18 cellular contexts compared by ENCODE assay signal in the genomic region with DNA sequence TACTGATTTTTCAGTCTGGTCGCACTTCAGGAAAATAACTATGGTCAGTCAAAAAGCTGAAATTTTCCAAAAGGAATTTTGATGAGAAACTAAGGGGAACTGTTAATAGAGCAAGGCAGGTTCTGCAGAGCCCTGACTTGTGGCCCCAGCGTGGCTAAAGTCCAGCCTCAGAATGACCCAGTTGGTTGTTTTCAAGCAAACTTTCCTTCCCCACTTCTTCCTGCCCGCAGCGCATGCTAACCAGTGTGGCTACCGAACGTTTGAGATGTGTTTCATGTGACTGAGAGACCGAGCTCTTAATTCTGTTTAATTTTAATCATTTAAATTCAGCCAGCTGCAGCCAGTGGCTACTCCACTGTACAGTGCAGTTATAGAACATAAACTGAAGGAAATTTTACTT. TPM values are rescaled to one million over a fixed set of nuclear protein-coding genes. Genes with fewer than 3 reads are reported as not detected.
A peak's percentile ranks its signal among the peaks of the same experiment; 100 is the strongest.
DNase-seq lines count a peak whose midpoint lies in the region; ATAC-seq, FAIRE-seq and TF ChIP-seq lines count a peak whose summit lies in the region.
"Had no signal": no experiment of that assay in that cellular context is flagged by ENCODE, and none has a peak within 500 bp of the region (broad histone marks: within the 10 kb centered on the region; RNA-seq: fewer than 3 reads in every experiment).

No MANE protein-coding gene starts in this region.

- H3K23ac ChIP-seq in mesenchymal stem cell (ENCODE audit: low read length in 2 of 2), result no peak overlapping the region

- peaks cover 22% of the 10 kb centered on the region for H3K79me1 ChIP-seq in mesenchymal stem cell (replicated peaks; ENCODE audit: low read length, poor library complexity, severe bottlenecking)

- H2BK5ac ChIP-seq in mesenchymal stem cell (ENCODE audit: low read depth, low read length, poor library complexity, severe bottlenecking), result no peak overlapping the region

- H3K9me3 Mint-ChIP-seq in stimulated activated naive CD8-positive, alpha-beta T cell treated with anti-CD3 and anti-CD28 coated beads, Interleukin-15, Interleukin-2, amounts not matched to agents 100 ng/mL and 50 ng/mL, for 24 hours, result peaks cover 7% of the 10 kb centered on the region

- H3K4me3 Mint-ChIP-seq in stimulated activated naive CD8-positive, alpha-beta T cell treated with anti-CD3 and anti-CD28 coated beads, Interleukin-15, Interleukin-2, amounts not matched to agents 100 ng/mL and 50 ng/mL, for 24 hours, result no peak overlapping the region
- peak overlapping the region; percentile 33 for H3K4me3 Mint-ChIP-seq in T-helper 17 cell

- H3K27ac Mint-ChIP-seq in stimulated activated naive CD8-positive, alpha-beta T cell treated with anti-CD3 and anti-CD28 coated beads, Interleukin-15, Interleukin-2, amounts not matched to agents 100 ng/mL and 50 ng/mL, for 24 hours, result peak overlapping the region; percentile 12
- peak overlapping the region; percentile 63 for H3K27ac Mint-ChIP-seq in T-helper 17 cell

- H3K4me3 ChIP-seq in HepG2 (replicated peaks in 1 of 3; ENCODE audit: insufficient read depth in 1 of 3, low read depth in 2 of 3, low read length in 3 of 3) (no peak overlapping the region), transverse colon (no peak overlapping the region), mesenchymal stem cell (ENCODE audit: insufficient read depth in 1 of 2, low read depth in 1 of 2, low read length in 2 of 2) (no peak overlapping the region)
- H3K4me3 ChIP-seq in effector memory CD4-positive, alpha-beta T cell (ENCODE audit: insufficient read depth, low read depth, low read length, poor library complexity, severe bottlenecking), result no peak overlapping the region
- H3K4me3 ChIP-seq: pancreas, testis had no signal

- TF ChIP-seq EP300 in HepG2 (IDR thresholded peaks at IDR 0.05; ENCODE audit: low read depth in 2 of 2, low read length in 2 of 2) (0 out of 4 replicates have a peak, but pooled peaks of 1 of the 2 experiments have one; percentile 6), HepG2 (CRISPR knock-in tag; IDR thresholded peaks at IDR 0.05; ENCODE audit: borderline replicate concordance) (no peak), transverse colon (IDR thresholded peaks at IDR 0.05; ENCODE audit: low read depth) (no peak)

- H3K9ac ChIP-seq in HepG2 (ENCODE audit: insufficient read depth, low read depth, low read length) (no peak overlapping the region), mesenchymal stem cell (ENCODE audit: low read length) (no peak overlapping the region)

- DNase-seq in stimulated activated naive CD8-positive, alpha-beta T cell treated with anti-CD3 and anti-CD28 coated beads, Interleukin-15, Interleukin-2, amounts not matched to agents 100 U/mL and 50 U/mL, for 24 hours, result no peak
- no peak for DNase-seq in T-helper 17 cell
- peak; percentile 41 for DNase-seq in HepG2 (ENCODE audit: low spot score)
- peak; percentile 24 for DNase-seq in transverse colon
- no peak for DNase-seq in AG08395 (ENCODE audit: low spot score)
- no peak for DNase-seq in mesenchymal stem cell
- DNase-seq in effector memory CD4-positive, alpha-beta T cell, result no peak
- DNase-seq: activated CD4-positive, alpha-beta T cell treated with anti-CD3 and anti-CD28 coated beads, Interleukin-2, amount 50 U/mL, for 48 hours; activated naive CD4-positive, alpha-beta T cell; DMS53; NCI-H524; pancreas; stimulated activated CD4-positive, alpha-beta T cell treated with anti-CD3 and anti-CD28 coated beads, Interleukin-12 subunit alpha, Interleukin-12 subunit beta, amount 100 ng/mL, for 4 hours; T-helper 2 cell; testis had no signal

- 31% methylated on average over 7 of the region's 7 CpGs for WGBS in HepG2 (ENCODE audit: low lambda C conversion rate)
- 67 to 68% methylated on average over 3 to 7 of the region's 7 CpGs for WGBS in transverse colon (ENCODE audit: low coverage in 1 of 2), 2 donors
- WGBS in mesenchymal stem cell, result 95% methylated on average over 7 of the region's 7 CpGs

- peaks cover 13 to 36% of the 10 kb centered on the region in 2 experiments; a peak in 4 of 5 replicates for H3K36me3 ChIP-seq in HepG2 (replicated peaks in 1 of 2; ENCODE audit: control insufficient read depth in 1 of 2, insufficient read depth in 2 of 2, low read length in 2 of 2)
- peaks cover 0 to 15% (median 0%) of the 10 kb centered on the region in 4 donors for H3K36me3 ChIP-seq in transverse colon
- peaks cover 31 to 47% of the 10 kb centered on the region in 2 experiments for H3K36me3 ChIP-seq in mesenchymal stem cell (ENCODE audit: control insufficient read depth in 1 of 2, insufficient read depth in 2 of 2, low read depth in 1 of 2, low read length in 2 of 2)
- peaks cover 40% of the 10 kb centered on the region for H3K36me3 ChIP-seq in effector memory CD4-positive, alpha-beta T cell (ENCODE audit: control insufficient read depth, insufficient read depth, low read length)
- H3K36me3 ChIP-seq: pancreas had no signal

- ATAC-seq in stimulated activated naive CD8-positive, alpha-beta T cell treated with anti-CD3 and anti-CD28 coated beads, Interleukin-15, Interleukin-2, amounts not matched to agents 100 U/mL and 50 U/mL, for 24 hours, result no peak
- ATAC-seq in T-helper 17 cell, result peak; percentile 44
- ATAC-seq in HepG2, result peak; percentile 97

- CTCF ChIA-PET in HepG2 (lab: Yijun Ruan, JAX; ENCODE audit: low intra/inter-chr PET ratio, low total read pairs), result no interaction called here

- peak; percentile 58 for FAIRE-seq in HepG2 (lab: Jason Lieb, UNC)
- FAIRE-seq: bronchial epithelial cell, H1, pancreas had no signal

- no peak overlapping the region for H4K91ac ChIP-seq in mesenchymal stem cell (ENCODE audit: low read length)

- no peak overlapping the region for H2BK12ac ChIP-seq in mesenchymal stem cell (ENCODE audit: low read length in 2 of 2)

- H2AFZ ChIP-seq in HepG2 (ENCODE audit: low read length) (no peak overlapping the region), mesenchymal stem cell (ENCODE audit: low read depth, low read length) (no peak overlapping the region)

- no peak overlapping the region for H2AK5ac ChIP-seq in mesenchymal stem cell (ENCODE audit: low read length, severe bottlenecking)

- TF ChIP-seq RAD21 in HepG2 (CRISPR knock-in tag; IDR thresholded peaks at IDR 0.05), result no peak

- H3K18ac ChIP-seq in mesenchymal stem cell (ENCODE audit: low read depth in 1 of 2, low read length in 2 of 2), result no peak overlapping the region

- BruUV-seq in HepG2 (replicated peaks; lab: Mats Ljungman, UMichigan), result no TSS peak

- no peaks in the 10 kb centered on the region for H3K79me2 ChIP-seq in HepG2 (ENCODE audit: insufficient read depth, low read length)

- H3K9me3 ChIP-seq in T-helper 17 cell (ENCODE audit: control insufficient read depth, low read length, poor library complexity, severe bottlenecking) (no peaks in the 10 kb centered on the region), HepG2 (ENCODE audit: low read length) (no peaks in the 10 kb centered on the region), transverse colon (no peaks in the 10 kb centered on the region), mesenchymal stem cell (ENCODE audit: control insufficient read depth, low read length) (no peaks in the 10 kb centered on the region)
- no peaks in the 10 kb centered on the region for H3K9me3 ChIP-seq in effector memory CD4-positive, alpha-beta T cell (ENCODE audit: control insufficient read depth, low read length)
- H3K9me3 ChIP-seq: pancreas, testis had no signal

- no peak overlapping the region for H2BK15ac ChIP-seq in mesenchymal stem cell (ENCODE audit: low read depth, poor library complexity, severe bottlenecking)

- H3K27ac ChIP-seq in HepG2 (ENCODE audit: extremely low read length, insufficient read depth, low read length) (peak overlapping the region; percentile 44), transverse colon (peak overlapping the region in 1 of 4 donors; percentile 13), mesenchymal stem cell (ENCODE audit: low read length, poor library complexity, severe bottlenecking) (no peak overlapping the region)
- H3K27ac ChIP-seq in effector memory CD4-positive, alpha-beta T cell (ENCODE audit: insufficient read depth, low read length, poor library complexity, severe bottlenecking), result no peak overlapping the region
- H3K27ac ChIP-seq: pancreas, testis had no signal

- intact Hi-C loops in HepG2 (cut with micrococcal nuclease; ENCODE audit: unreplicated experiment), result no loop called here
- intact Hi-C loops in transverse colon (cut with DNase I; ENCODE audit: low total_unique reads), result no loop called here

- no peaks in the 10 kb centered on the region for H4K20me1 ChIP-seq in HepG2 (ENCODE audit: insufficient read depth, low read length)

- H3K27me3 ChIP-seq in HepG2 (ENCODE audit: control insufficient read depth in 1 of 2, insufficient read depth in 2 of 2, low read length in 2 of 2) (no peaks in the 10 kb centered on the region), transverse colon (no peaks in the 10 kb centered on the region), mesenchymal stem cell (ENCODE audit: control insufficient read depth in 1 of 2, insufficient read depth in 1 of 2, low read length in 2 of 2) (no peaks in the 10 kb centered on the region)
- H3K27me3 ChIP-seq in effector memory CD4-positive, alpha-beta T cell (replicated peaks; ENCODE audit: control insufficient read depth, insufficient read depth, low read length, poor library complexity, severe bottlenecking), result no peaks in the 10 kb centered on the region
- H3K27me3 ChIP-seq: pancreas, testis had no signal

- no peak overlapping the region for H4K8ac ChIP-seq in mesenchymal stem cell (ENCODE audit: low read length)

- TF ChIP-seq CTCF in HepG2 (CRISPR knock-in tag; IDR thresholded peaks at IDR 0.05) (no peak), transverse colon (IDR thresholded peaks at IDR 0.05) (no peak)

- POLR2A ChIA-PET in HepG2 (lab: Yijun Ruan, JAX), result interaction anchor here (1.3 kb wide), 1 partner anchor 15 kb away, joined by 3 read pairs; no protein-coding TSS in a partner anchor

- H2BK120ac ChIP-seq in mesenchymal stem cell (ENCODE audit: low read depth, low read length), result no peak overlapping the region

- no peak overlapping the region for H3K14ac ChIP-seq in mesenchymal stem cell (ENCODE audit: low read length in 2 of 2)

- peaks cover 71% of the 10 kb centered on the region for H3K4me1 Mint-ChIP-seq in stimulated activated naive CD8-positive, alpha-beta T cell treated with anti-CD3 and anti-CD28 coated beads, Interleukin-15, Interleukin-2, amounts not matched to agents 100 ng/mL and 50 ng/mL, for 24 hours (ENCODE audit: low read depth)
- H3K4me1 Mint-ChIP-seq in T-helper 17 cell, result peaks cover 29% of the 10 kb centered on the region

- H3K4me1 ChIP-seq in HepG2 (ENCODE audit: insufficient read depth, low read length), result peaks cover 23% of the 10 kb centered on the region
- no peaks in the 10 kb centered on the region for H3K4me1 ChIP-seq in transverse colon
- peaks cover 3% of the 10 kb centered on the region for H3K4me1 ChIP-seq in mesenchymal stem cell (ENCODE audit: control insufficient read depth, insufficient read depth, low read depth, low read length)
- H3K4me1 ChIP-seq in effector memory CD4-positive, alpha-beta T cell (ENCODE audit: control insufficient read depth, insufficient read depth, low read length, poor library complexity, severe bottlenecking), result peaks cover 11% of the 10 kb centered on the region
- H3K4me1 ChIP-seq: pancreas, testis had no signal

- in situ Hi-C loops in HepG2 (cut with HindIII; ENCODE audit: extremely low pct_ligation_motif_present, low pct_unique_long_range_greater_than_20kb) (no loop called here), transverse colon (cut with MboI; ENCODE audit: low pct_ligation_motif_present in 1 of 4, low pct_unique_long_range_greater_than_20kb in 1 of 4, low sequenced_read_pairs in 3 of 4) (no loop called here)

- no peak overlapping the region for H3K4ac ChIP-seq in mesenchymal stem cell (ENCODE audit: low read depth in 1 of 2, low read length in 2 of 2)

- no peak for TF ChIP-seq POLR2A in HepG2 (IDR thresholded peaks at IDR 0.05; ENCODE audit: insufficient read depth in 1 of 2, low read depth in 2 of 2, low read length in 2 of 2)
- no peak for TF ChIP-seq POLR2A in transverse colon (IDR thresholded peaks at IDR 0.05)

- no peaks in the 10 kb centered on the region for H3K27me3 Mint-ChIP-seq in stimulated activated naive CD8-positive, alpha-beta T cell treated with anti-CD3 and anti-CD28 coated beads, Interleukin-15, Interleukin-2, amounts not matched to agents 100 ng/mL and 50 ng/mL, for 24 hours
- H3K27me3 Mint-ChIP-seq in T-helper 17 cell, result no peaks in the 10 kb centered on the region

- H3K4me2 ChIP-seq in HepG2 (ENCODE audit: low read depth, low read length) (peak overlapping the region; percentile 38), mesenchymal stem cell (ENCODE audit: low read length, poor library complexity, severe bottlenecking) (no peak overlapping the region)

- H3K36me3 Mint-ChIP-seq in stimulated activated naive CD8-positive, alpha-beta T cell treated with anti-CD3 and anti-CD28 coated beads, Interleukin-15, Interleukin-2, amounts not matched to agents 100 ng/mL and 50 ng/mL, for 24 hours (ENCODE audit: low read depth), result peaks cover 68% of the 10 kb centered on the region
- H3K36me3 Mint-ChIP-seq in T-helper 17 cell (ENCODE audit: low read depth), result peaks cover 4% of the 10 kb centered on the region

RNA-seq across cellular contexts. Expression of a gene that starts 6.2 kb away (rescaled TPM):
- total RNA-seq in T-helper 17 cell, result 10 to 100 TPM; 17.0 to 18.9 TPM
- total RNA-seq in HepG2 (2016; rRNA removed; fragmentation: Illumina TruSeq; extraction: Trizol), result 10.7 and 17.4 TPM in 2 replicates
- 6.5 and 7.9 TPM in 2 replicates for total RNA-seq in HepG2 (2016; cell fraction: cytosol; rRNA removed; fragmentation: Illumina TruSeq; extraction: Trizol; ENCODE audit: low read depth)
- 11.7 and 17.3 TPM in 2 replicates for total RNA-seq in HepG2 (2016; cell fraction: insoluble cytoplasmic fraction; rRNA removed; fragmentation: Illumina TruSeq; extraction: Trizol)
- 13.3 and 14.5 TPM in 2 replicates for total RNA-seq in HepG2 (2016; cell fraction: membrane; rRNA removed; fragmentation: Illumina TruSeq; extraction: Trizol)
- total RNA-seq in HepG2 (2016; cell fraction: nucleus; rRNA removed; fragmentation: Illumina TruSeq; extraction: Trizol), result 13.1 and 13.5 TPM in 2 replicates
- 18.2 and 19.1 TPM in 2 replicates for polyA plus RNA-seq in HepG2 (2011; rRNA removed)
- 15.4 and 21.8 TPM in 2 replicates for polyA plus RNA-seq in HepG2 (2011; cell fraction: cytosol; rRNA removed)
- polyA plus RNA-seq in HepG2 (2011; cell fraction: nucleus; rRNA removed), result 5.0 and 8.8 TPM in 2 replicates
- polyA plus RNA-seq in HepG2 (2012), result 10.7 and 14.3 TPM in 2 replicates
- polyA plus RNA-seq in HepG2 (2016; cell fraction: cytosol; fragmentation: Illumina TruSeq; extraction: Trizol; ENCODE audit: low read depth), result 7.2 and 7.5 TPM in 2 replicates
- polyA plus RNA-seq in HepG2 (2016; cell fraction: insoluble cytoplasmic fraction; fragmentation: Illumina TruSeq; extraction: Trizol; ENCODE audit: low read depth), result 9.4 and 9.8 TPM in 2 replicates
- 10.5 and 10.9 TPM in 2 replicates for polyA plus RNA-seq in HepG2 (2016; cell fraction: membrane; fragmentation: Illumina TruSeq; extraction: Trizol; ENCODE audit: low read depth)
- 18.7 and 19.3 TPM in 2 replicates for polyA plus RNA-seq in HepG2 (2016; cell fraction: nucleus; fragmentation: Illumina TruSeq; extraction: Trizol; ENCODE audit: insufficient read depth, low read depth)
- 31.7 and 32.4 TPM in 2 replicates for polyA minus RNA-seq in HepG2 (2011; rRNA and poly(A)+ RNA removed; ENCODE audit: low replicate concordance)
- polyA minus RNA-seq in HepG2 (2011; cell fraction: cytosol; rRNA and poly(A)+ RNA removed), result 11.4 and 11.6 TPM in 2 replicates
- 9.3 and 10.9 TPM in 2 replicates for polyA minus RNA-seq in HepG2 (2011; cell fraction: nucleus; rRNA and poly(A)+ RNA removed)
- total RNA-seq in transverse colon, result 100 to 1,000 TPM in 1 of 4 donors, 10 to 100 TPM in 3; 15.7 to 104 (median 63.2) TPM
- polyA plus RNA-seq in mesenchymal stem cell (2013, experiment 1 of 2), result 30.1 TPM
- 31.4 TPM for polyA plus RNA-seq in mesenchymal stem cell (2013, experiment 2 of 2)

RNA-seq across cellular contexts. Expression of a gene that starts 30.3 kb away (rescaled TPM):
- 10 to 100 TPM; 40.5 to 48.1 TPM for total RNA-seq in T-helper 17 cell
- 5.1 TPM in 2 replicates for total RNA-seq in HepG2 (2016; rRNA removed; fragmentation: Illumina TruSeq; extraction: Trizol)
- total RNA-seq in HepG2 (2016; cell fraction: cytosol; rRNA removed; fragmentation: Illumina TruSeq; extraction: Trizol; ENCODE audit: low read depth), result 8.0 and 10.6 TPM in 2 replicates
- total RNA-seq in HepG2 (2016; cell fraction: insoluble cytoplasmic fraction; rRNA removed; fragmentation: Illumina TruSeq; extraction: Trizol), result 5.5 and 7.2 TPM in 2 replicates
- 11.6 and 12.1 TPM in 2 replicates for total RNA-seq in HepG2 (2016; cell fraction: membrane; rRNA removed; fragmentation: Illumina TruSeq; extraction: Trizol)
- total RNA-seq in HepG2 (2016; cell fraction: nucleus; rRNA removed; fragmentation: Illumina TruSeq; extraction: Trizol), result 10.4 and 11.8 TPM in 2 replicates
- polyA plus RNA-seq in HepG2 (2011; rRNA removed), result 22.7 and 24.1 TPM in 2 replicates
- polyA plus RNA-seq in HepG2 (2011; cell fraction: cytosol; rRNA removed), result 9.2 and 17.6 TPM in 2 replicates
- polyA plus RNA-seq in HepG2 (2011; cell fraction: nucleus; rRNA removed), result 6.2 and 9.8 TPM in 2 replicates
- polyA plus RNA-seq in HepG2 (2012), result 17.1 and 17.4 TPM in 2 replicates
- polyA plus RNA-seq in HepG2 (2016; cell fraction: cytosol; fragmentation: Illumina TruSeq; extraction: Trizol; ENCODE audit: low read depth), result 23.1 and 23.9 TPM in 2 replicates
- polyA plus RNA-seq in HepG2 (2016; cell fraction: insoluble cytoplasmic fraction; fragmentation: Illumina TruSeq; extraction: Trizol; ENCODE audit: low read depth), result 12.2 and 18.4 TPM in 2 replicates
- polyA plus RNA-seq in HepG2 (2016; cell fraction: membrane; fragmentation: Illumina TruSeq; extraction: Trizol; ENCODE audit: low read depth), result 23.8 and 24.7 TPM in 2 replicates
- 25.5 and 26.4 TPM in 2 replicates for polyA plus RNA-seq in HepG2 (2016; cell fraction: nucleus; fragmentation: Illumina TruSeq; extraction: Trizol; ENCODE audit: insufficient read depth, low read depth)
- polyA minus RNA-seq in HepG2 (2011; rRNA and poly(A)+ RNA removed; ENCODE audit: low replicate concordance), result 7.5 and 12.0 TPM in 2 replicates
- 6.8 and 9.2 TPM in 2 replicates for polyA minus RNA-seq in HepG2 (2011; cell fraction: cytosol; rRNA and poly(A)+ RNA removed)
- polyA minus RNA-seq in HepG2 (2011; cell fraction: nucleus; rRNA and poly(A)+ RNA removed), result 12.5 and 21.0 TPM in 2 replicates
- 10 to 100 TPM in 1 of 4 donors, 1 to 10 TPM in 2, under 1 TPM in 1; 0.20 to 16.5 (median 5.1) TPM for total RNA-seq in transverse colon
- 16.9 TPM for polyA plus RNA-seq in mesenchymal stem cell (2013, experiment 1 of 2)
- polyA plus RNA-seq in mesenchymal stem cell (2013, experiment 2 of 2), result 17.9 TPM

Comparison
In these comparisons a context has a peak if more than half of its experiments do, and no peak if none do; other contexts are left out.
1. DNase-seq: peak in HepG2 (single experiment) and transverse colon (single experiment); none in stimulated activated naive CD8-positive, alpha-beta T cell treated with anti-CD3 and anti-CD28 coated beads, Interleukin-15, Interleukin-2, amounts not matched to agents 100 U/mL and 50 U/mL, for 24 hours (single experiment), T-helper 17 cell (0 of 3), AG08395 (single experiment), mesenchymal stem cell (single experiment) and effector memory CD4-positive, alpha-beta T cell (0 of 3).